ENCODE assay signal across 25 cellular contexts in genomic region chr6:170313716-170314295, GRCh38. TPM values are rescaled to one million over a fixed set of nuclear protein-coding genes. Genes with fewer than 3 reads are reported as not detected.
DNase-seq lines count a peak whose midpoint lies in the region; ATAC-seq and TF ChIP-seq lines count a peak whose summit lies in the region.
"Had no signal": no experiment of that assay in that cellular context is flagged by ENCODE, and none has a peak within 500 bp of the region (broad histone marks: within the 10 kb centered on the region; RNA-seq: fewer than 3 reads in every experiment).

No MANE protein-coding gene starts in this region.

- peaks cover 0 to 2% of the 10 kb centered on the region in 2 donors for H3K36me3 ChIP-seq in gastrocnemius medialis
- H3K36me3 ChIP-seq: prostate gland had no signal

- peaks cover 3% of the 10 kb centered on the region for H3K36me3 Mint-ChIP-seq in activated naive CD8-positive, alpha-beta T cell
- peaks cover 21% of the 10 kb centered on the region for H3K36me3 Mint-ChIP-seq in activated naive CD8-positive, alpha-beta T cell treated with anti-CD3 and anti-CD28 coated beads for 36 hours
- H3K36me3 Mint-ChIP-seq in Calu3 (ENCODE audit: insufficient read depth, unreplicated experiment) = no peaks in the 10 kb centered on the region

- H3K27ac ChIP-seq in gastrocnemius medialis = peak overlapping the region; percentile 56 to 76 (median 70)
- H3K27ac ChIP-seq: prostate gland, SJSA1, skin epidermis, VCaP had no signal

- no peaks in the 10 kb centered on the region for H3K27me3 ChIP-seq in gastrocnemius medialis
- H3K27me3 ChIP-seq: SJSA1 had no signal

- peak overlapping the region; percentile 31 for H3K27ac Mint-ChIP-seq in activated naive CD8-positive, alpha-beta T cell
- no peak overlapping the region for H3K27ac Mint-ChIP-seq in activated naive CD8-positive, alpha-beta T cell treated with anti-CD3 and anti-CD28 coated beads for 36 hours
- H3K27ac Mint-ChIP-seq in Calu3 (ENCODE audit: unreplicated experiment) = no peak overlapping the region
- H3K27ac Mint-ChIP-seq: activated naive CD8-positive, alpha-beta T cell treated with anti-CD3 and anti-CD28 coated beads, Interleukin-2, amount 10 ng/mL, durations not matched to agents 7 days and 5 days; stimulated activated memory B cell treated with anti-CD40 and anti-IgM and Interleukin-4, amounts not matched to agents 10 μg/mL and 1 μg/mL and 100 μg/mL, for 72 hours had no signal

- no peak overlapping the region for H3K4me3 Mint-ChIP-seq in activated naive CD8-positive, alpha-beta T cell
- H3K4me3 Mint-ChIP-seq in activated naive CD8-positive, alpha-beta T cell treated with anti-CD3 and anti-CD28 coated beads for 36 hours = no peak overlapping the region
- H3K4me3 Mint-ChIP-seq in Calu3 (ENCODE audit: low read depth, unreplicated experiment) = no peak overlapping the region
- H3K4me3 Mint-ChIP-seq: activated naive CD8-positive, alpha-beta T cell treated with anti-CD3 and anti-CD28 coated beads, Interleukin-2, amount 10 ng/mL, durations not matched to agents 7 days and 5 days; immature natural killer cell; stimulated activated memory B cell treated with anti-CD40 and anti-IgM and Interleukin-4, amounts not matched to agents 10 μg/mL and 1 μg/mL and 100 μg/mL, for 72 hours had no signal

- ATAC-seq in gastrocnemius medialis = peak; percentile 88 to 89
- ATAC-seq: mucosa of descending colon; stimulated activated memory B cell treated with anti-CD40 and anti-IgM and Interleukin-4, amounts not matched to agents 10 μg/mL and 1 μg/mL and 100 μg/mL, for 72 hours had no signal

- H3K4me1 ChIP-seq in gastrocnemius medialis = peaks cover 31 to 54% of the 10 kb centered on the region in 2 donors
- H3K4me1 ChIP-seq: prostate gland, SJSA1 had no signal

- no peak overlapping the region for H3K4me3 ChIP-seq in fibroblast of villous mesenchyme (ENCODE audit: low read depth, low read length)
- H3K4me3 ChIP-seq in gastrocnemius medialis = no peak overlapping the region
- H3K4me3 ChIP-seq: mucosa of descending colon, prostate gland, SJSA1, skin epidermis had no signal

- intact Hi-C loops in gastrocnemius medialis (cut with DNase I; ENCODE audit: low total_unique reads) = no loop called here
- intact Hi-C loops in Calu3 (cut with micrococcal nuclease; ENCODE audit: unreplicated experiment) = no loop called here

- in situ Hi-C loops in gastrocnemius medialis (cut with MboI; ENCODE audit: low sequenced_read_pairs in 4 of 4) = loop anchor here in 2 of 4 donors (10.0 kb wide), 2 partner anchors 201 to 211 kb away; no protein-coding TSS in a partner anchor

- no peaks in the 10 kb centered on the region for H3K9me3 Mint-ChIP-seq in activated naive CD8-positive, alpha-beta T cell (ENCODE audit: low read depth)
- H3K9me3 Mint-ChIP-seq in activated naive CD8-positive, alpha-beta T cell treated with anti-CD3 and anti-CD28 coated beads for 36 hours = no peaks in the 10 kb centered on the region
- no peaks in the 10 kb centered on the region for H3K9me3 Mint-ChIP-seq in Calu3 (ENCODE audit: low read depth, unreplicated experiment)
- H3K9me3 Mint-ChIP-seq: activated naive CD8-positive, alpha-beta T cell treated with anti-CD3 and anti-CD28 coated beads, Interleukin-2, amount 10 ng/mL, durations not matched to agents 7 days and 5 days; CD4-positive, alpha-beta memory T cell; immature natural killer cell; stimulated activated memory B cell treated with anti-CD40 and anti-IgM and Interleukin-4, amounts not matched to agents 10 μg/mL and 1 μg/mL and 100 μg/mL, for 72 hours had no signal

- peaks cover 66% of the 10 kb centered on the region for H3K4me1 Mint-ChIP-seq in activated naive CD8-positive, alpha-beta T cell (ENCODE audit: low read depth)
- H3K4me1 Mint-ChIP-seq in activated naive CD8-positive, alpha-beta T cell treated with anti-CD3 and anti-CD28 coated beads for 36 hours = peaks cover 52% of the 10 kb centered on the region
- peaks cover 3% of the 10 kb centered on the region for H3K4me1 Mint-ChIP-seq in Calu3 (ENCODE audit: low read depth, unreplicated experiment)

- no peak for DNase-seq in activated naive CD8-positive, alpha-beta T cell treated with anti-CD3 and anti-CD28 coated beads for 36 hours
- DNase-seq in NCI-H69 (lab: John Stamatoyannopoulos, UW) (peak; percentile 13), fibroblast of villous mesenchyme (ENCODE audit: low read depth) (peak; percentile 22), gastrocnemius medialis (peak in 1 of 2 donors; percentile 44), Calu3 (no peak), NCI-H1417 (lab: John Stamatoyannopoulos, UW) (no peak), NCI-H2107 treated with DMSO at 0.1 percent for 48 hours (lab: John Stamatoyannopoulos, UW; ENCODE audit: unreplicated experiment) (no peak)
- DNase-seq: activated naive CD8-positive, alpha-beta T cell treated with anti-CD3 and anti-CD28 coated beads, Interleukin-2, amount 10 ng/mL, durations not matched to agents 7 days and 5 days; AML-193; CD4-positive, alpha-beta memory T cell; DMS153; effector CD4-positive, alpha-beta T cell; foreskin fibroblast; immature natural killer cell; MM.1S; mucosa of descending colon; NCI-H146; NCI-H524 treated with DMSO at 0.1 percent for 48 hours; T-helper 1 cell had no signal

- BruUV-seq in Calu3 (replicated peaks; lab: Mats Ljungman, UMichigan) = no TSS peak

- H3K9me3 ChIP-seq in gastrocnemius medialis = no peaks in the 10 kb centered on the region
- H3K9me3 ChIP-seq: mucosa of descending colon, prostate gland, SJSA1 had no signal

- CTCF ChIA-PET in Calu3 (lab: Charles Lee) = no interaction called here

- H3K27me3 Mint-ChIP-seq in activated naive CD8-positive, alpha-beta T cell = no peaks in the 10 kb centered on the region
- H3K27me3 Mint-ChIP-seq in activated naive CD8-positive, alpha-beta T cell treated with anti-CD3 and anti-CD28 coated beads for 36 hours = no peaks in the 10 kb centered on the region
- no peaks in the 10 kb centered on the region for H3K27me3 Mint-ChIP-seq in Calu3 (ENCODE audit: unreplicated experiment)
- H3K27me3 Mint-ChIP-seq: activated naive CD8-positive, alpha-beta T cell treated with anti-CD3 and anti-CD28 coated beads, Interleukin-2, amount 10 ng/mL, durations not matched to agents 7 days and 5 days; CD4-positive, alpha-beta memory T cell; stimulated activated memory B cell treated with anti-CD40 and anti-IgM and Interleukin-4, amounts not matched to agents 10 μg/mL and 1 μg/mL and 100 μg/mL, for 72 hours had no signal

- TF ChIP-seq POLR2A in gastrocnemius medialis (IDR thresholded peaks at IDR 0.05) = no peak

- TF ChIP-seq CTCF in fibroblast of villous mesenchyme (IDR thresholded peaks at IDR 0.05; ENCODE audit: insufficient read depth, low read depth, low read length) = no peak
- no peak for TF ChIP-seq CTCF in gastrocnemius medialis (IDR thresholded peaks at IDR 0.05 in 4 of 5, conservative IDR thresholded peaks at IDR 0.05 in 1 of 5)
- TF ChIP-seq CTCF in Calu3 (IDR thresholded peaks at IDR 0.05; ENCODE audit: unreplicated experiment) = no peak

RNA-seq across cellular contexts. Expression of gene FAM120B, which starts 7.2 kb away (rescaled TPM):
- 10 to 100 TPM; 19.4 to 19.7 TPM for total RNA-seq in activated naive CD8-positive, alpha-beta T cell treated with anti-CD3 and anti-CD28 coated beads for 36 hours
- total RNA-seq in fibroblast of villous mesenchyme = 12.6 and 17.3 TPM in 2 replicates
- total RNA-seq in gastrocnemius medialis = 10 to 100 TPM; 10.7 to 17.0 (median 13.5) TPM
- 13.2 and 13.9 TPM in 2 replicates for total RNA-seq in Calu3 (2022)

RNA-seq across cellular contexts. Expression of gene DLL1, which starts 22.9 kb away (rescaled TPM):
- 1 to 10 TPM; 4.0 to 4.3 TPM for total RNA-seq in activated naive CD8-positive, alpha-beta T cell treated with anti-CD3 and anti-CD28 coated beads for 36 hours
- 0.86 and 0.97 TPM in 2 replicates for total RNA-seq in fibroblast of villous mesenchyme
- total RNA-seq in gastrocnemius medialis = 1 to 10 TPM; 1.8 to 3.7 (median 3.3) TPM
- 0.12 and 0.14 TPM in 2 replicates for total RNA-seq in Calu3 (2022)

Comparison
In these comparisons a context has a peak if more than half of its experiments do, and no peak if none do; other contexts are left out.
1. DNase-seq: peak in NCI-H69 (single experiment) and fibroblast of villous mesenchyme (single experiment); none in activated naive CD8-positive, alpha-beta T cell treated with anti-CD3 and anti-CD28 coated beads for 36 hours (single experiment), Calu3 (single experiment), NCI-H1417 (0 of 3) and NCI-H2107 treated with DMSO at 0.1 percent for 48 hours (single experiment).